20 cellular contexts compared by ENCODE assay signal in the genomic region with DNA sequence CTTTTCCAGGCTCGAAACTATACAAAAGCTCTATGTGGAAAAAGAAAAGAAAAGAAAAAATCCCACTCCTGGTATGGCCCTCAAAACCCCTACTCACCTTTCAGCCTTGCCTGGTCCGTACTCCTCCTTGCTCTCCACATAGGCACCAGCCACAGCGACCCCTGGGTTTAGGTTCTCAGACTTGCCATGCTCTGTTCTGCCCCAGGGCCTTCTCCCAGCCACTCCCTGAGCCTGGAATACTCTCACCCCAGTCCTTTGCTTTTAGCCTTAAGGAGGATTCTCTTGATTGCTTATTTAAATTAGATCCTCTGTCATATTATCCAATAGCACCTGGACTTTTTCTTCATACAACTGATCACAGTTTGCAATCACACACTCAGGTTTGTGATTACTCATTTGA.
"Had no signal": no experiment of that assay in that cellular context is flagged by ENCODE, and none has a peak within 500 bp of the region (broad histone marks: within the 10 kb centered on the region; RNA-seq: fewer than 3 reads in every experiment).

No MANE protein-coding gene starts in this region.

- H3K4me1 ChIP-seq: prostate gland, suprapubic skin had no signal

- H3K27me3 Mint-ChIP-seq: activated CD4-positive, alpha-beta T cell treated with anti-CD3 and anti-CD28 coated beads, Interleukin-2, amount 10 ng/mL, durations not matched to agents 24 days and 14 days; stimulated activated naive CD8-positive, alpha-beta T cell treated with anti-CD3 and anti-CD28 coated beads, Interleukin-15, Interleukin-2, amounts not matched to agents 100 ng/mL and 50 ng/mL, for 24 hours had no signal

- H3K9me3 Mint-ChIP-seq: activated CD4-positive, alpha-beta T cell treated with anti-CD3 and anti-CD28 coated beads, Interleukin-2, amount 10 ng/mL, durations not matched to agents 24 days and 14 days; activated naive CD8-positive, alpha-beta T cell treated with anti-CD3 and anti-CD28 coated beads, Interleukin-2, amount 10 ng/mL, durations not matched to agents 7 days and 5 days; activated T-helper 1 cell treated with anti-CD3 and anti-CD28 coated beads, Interleukin-12 subunit alpha, Interleukin-12 subunit beta, Interleukin-2, Interleukin-4 antibody, amounts not matched to agents 30 ng/mL and 10 ng/mL and 1 ng/mL, durations not matched to agents 14 hours and 24 hours and 36 hours; effector memory CD8-positive, alpha-beta T cell; natural killer cell treated with Interleukin-12 subunit alpha and Interleukin-12 subunit beta and Interleukin-15 and Interleukin-18, amount 100 ng/mL, for 72 hours; stimulated activated naive CD8-positive, alpha-beta T cell treated with anti-CD3 and anti-CD28 coated beads, Interleukin-15, Interleukin-2, amounts not matched to agents 100 ng/mL and 50 ng/mL, for 24 hours; T-helper 2 cell treated with Interferon-gamma antibody and Interleukin-4, amounts not matched to agents 5 μg/mL and 100 μg/mL, for 36 hours had no signal

- H3K4me3 ChIP-seq: left ventricle myocardium inferior, prostate gland, suprapubic skin had no signal

- ATAC-seq: effector memory CD8-positive, alpha-beta T cell; natural killer cell treated with Interleukin-12 subunit alpha and Interleukin-12 subunit beta and Interleukin-15 and Interleukin-18, amount 100 ng/mL, for 72 hours; sciatic nerve had no signal

- H3K4me1 Mint-ChIP-seq: activated CD4-positive, alpha-beta T cell treated with anti-CD3 and anti-CD28 coated beads, Interleukin-2, amount 10 ng/mL, durations not matched to agents 24 days and 14 days; activated naive CD8-positive, alpha-beta T cell treated with anti-CD3 and anti-CD28 coated beads, Interleukin-2, amount 10 ng/mL, durations not matched to agents 7 days and 5 days had no signal

- H3K9me3 ChIP-seq: left ventricle myocardium inferior, prostate gland, suprapubic skin had no signal

- H3K36me3 Mint-ChIP-seq: activated naive CD8-positive, alpha-beta T cell treated with anti-CD3 and anti-CD28 coated beads, Interleukin-2, amount 10 ng/mL, durations not matched to agents 7 days and 5 days; natural killer cell treated with Interleukin-12 subunit alpha and Interleukin-12 subunit beta and Interleukin-15 and Interleukin-18, amount 100 ng/mL, for 72 hours; type B pancreatic cell had no signal

- H3K36me3 ChIP-seq: left ventricle myocardium inferior, prostate gland, suprapubic skin had no signal

- H3K27ac ChIP-seq: epithelial cell of prostate, left ventricle myocardium inferior, prostate gland, suprapubic skin had no signal

- H3K27me3 ChIP-seq: suprapubic skin had no signal

- H3K4me3 Mint-ChIP-seq: activated CD4-positive, alpha-beta T cell treated with anti-CD3 and anti-CD28 coated beads, Interleukin-2, amount 10 ng/mL, durations not matched to agents 24 days and 14 days; activated naive CD8-positive, alpha-beta T cell treated with anti-CD3 and anti-CD28 coated beads, Interleukin-2, amount 10 ng/mL, durations not matched to agents 7 days and 5 days; activated T-helper 1 cell treated with anti-CD3 and anti-CD28 coated beads, Interleukin-12 subunit alpha, Interleukin-12 subunit beta, Interleukin-2, Interleukin-4 antibody, amounts not matched to agents 30 ng/mL and 10 ng/mL and 1 ng/mL, durations not matched to agents 14 hours and 24 hours and 36 hours; effector memory CD8-positive, alpha-beta T cell; natural killer cell treated with Interleukin-12 subunit alpha and Interleukin-12 subunit beta and Interleukin-15 and Interleukin-18, amount 100 ng/mL, for 72 hours; stimulated activated naive CD8-positive, alpha-beta T cell treated with anti-CD3 and anti-CD28 coated beads, Interleukin-15, Interleukin-2, amounts not matched to agents 100 ng/mL and 50 ng/mL, for 24 hours; T-helper 2 cell treated with Interferon-gamma antibody and Interleukin-4, amounts not matched to agents 5 μg/mL and 100 μg/mL, for 36 hours; type B pancreatic cell had no signal

- H3K27ac Mint-ChIP-seq: activated CD4-positive, alpha-beta T cell treated with anti-CD3 and anti-CD28 coated beads, Interleukin-2, amount 10 ng/mL, durations not matched to agents 24 days and 14 days; activated naive CD8-positive, alpha-beta T cell treated with anti-CD3 and anti-CD28 coated beads, Interleukin-2, amount 10 ng/mL, durations not matched to agents 7 days and 5 days; activated T-helper 1 cell treated with anti-CD3 and anti-CD28 coated beads, Interleukin-12 subunit alpha, Interleukin-12 subunit beta, Interleukin-2, Interleukin-4 antibody, amounts not matched to agents 30 ng/mL and 10 ng/mL and 1 ng/mL, durations not matched to agents 14 hours and 24 hours and 36 hours; effector memory CD8-positive, alpha-beta T cell; natural killer cell treated with Interleukin-12 subunit alpha and Interleukin-12 subunit beta and Interleukin-15 and Interleukin-18, amount 100 ng/mL, for 72 hours; stimulated activated naive CD8-positive, alpha-beta T cell treated with anti-CD3 and anti-CD28 coated beads, Interleukin-15, Interleukin-2, amounts not matched to agents 100 ng/mL and 50 ng/mL, for 24 hours; T-helper 2 cell treated with Interferon-gamma antibody and Interleukin-4, amounts not matched to agents 5 μg/mL and 100 μg/mL, for 36 hours; type B pancreatic cell had no signal

- DNase-seq: activated CD4-positive, alpha-beta T cell treated with anti-CD3 and anti-CD28 coated beads, Interleukin-2, amount 10 ng/mL, durations not matched to agents 24 days and 14 days; activated CD4-positive, CD25-positive, alpha-beta regulatory T cell; activated CD8-positive, alpha-beta memory T cell treated with anti-CD3 and anti-CD28 coated beads for 24 hours; activated naive CD8-positive, alpha-beta T cell treated with anti-CD3 and anti-CD28 coated beads, Interleukin-2, amount 10 ng/mL, durations not matched to agents 7 days and 5 days; anterior cingulate cortex; cerebellar nuclear complex; dermis blood vessel endothelial cell; effector memory CD8-positive, alpha-beta T cell; head of caudate nucleus; left ventricle myocardium inferior; nucleus accumbens had no signal
